ENCODE assay signal across 8 cellular contexts in genomic region chr1:100463809-100464424, GRCh38.
DNase-seq lines count a peak whose midpoint lies in the region; ATAC-seq, FAIRE-seq and TF ChIP-seq lines count a peak whose summit lies in the region.

No MANE protein-coding gene starts in this region.

- H3K4me3 Mint-ChIP-seq in CD4-positive, alpha-beta T cell, result no peak overlapping the region

- peak; percentile 68 for TF ChIP-seq CTCF in CD4-positive, alpha-beta T cell (IDR thresholded peaks at IDR 0.05)
- peak in 5 of 7 experiments; percentile 33 to 72 (median 57) for TF ChIP-seq CTCF in stomach (IDR thresholded peaks at IDR 0.05)

- DNase-seq in CD4-positive, alpha-beta T cell, result peak in 9 of 10 experiments; percentile 14 to 45 (median 32)
- DNase-seq in GM19239 (ENCODE audit: insufficient read length, low spot score), result peak; percentile 6
- DNase-seq in NCI-H226, result peak; percentile 55
- peak; percentile 54 to 68 for DNase-seq in activated CD4-positive, alpha-beta T cell treated with anti-CD3 and anti-CD28 coated beads, Interleukin-2, amount 50 U/mL, for 48 hours
- DNase-seq in effector CD8-positive, alpha-beta T cell (lab: John Stamatoyannopoulos, UW), result peak; percentile 8
- peak; percentile 65 for DNase-seq in midbrain (lab: John Stamatoyannopoulos, UW)
- peak; percentile 63 for DNase-seq in stomach

- H3K4me1 ChIP-seq in stomach, result peaks cover 0 to 20% (median 7%) of the 10 kb centered on the region in 4 donors

- CTCF ChIA-PET in CD4-positive, alpha-beta T cell (lab: Charles Lee), result interaction anchor here (0.8 to 2.6 kb wide), 8 partner anchors 9 to 168 kb away, joined by 3 to 7 read pairs (median 4); partner anchors contain the start of gene CDC14A

- no peak for TF ChIP-seq POLR2A in stomach (IDR thresholded peaks at IDR 0.05)

- no peaks in the 10 kb centered on the region for H3K27me3 ChIP-seq in CD4-positive, alpha-beta T cell (ENCODE audit: control insufficient read depth, insufficient read depth, low read length)
- no peaks in the 10 kb centered on the region for H3K27me3 ChIP-seq in stomach

- peaks cover 0 to 34% (median 12%) of the 10 kb centered on the region in 4 donors for H3K36me3 ChIP-seq in stomach

- peak; percentile 87 for ATAC-seq in CD4-positive, alpha-beta T cell (ENCODE audit: poor library complexity)
- peak; percentile 82 for ATAC-seq in HG03196 (IDR thresholded peaks at IDR 0.05; ENCODE audit: unreplicated experiment)

- peak overlapping the region; percentile 33 for H3K27ac Mint-ChIP-seq in CD4-positive, alpha-beta T cell

- H3K27ac ChIP-seq in CD4-positive, alpha-beta T cell (ENCODE audit: low read depth, low read length), result no peak overlapping the region
- H3K27ac ChIP-seq in stomach, result no peak overlapping the region

- WGBS in stomach, 5 donors, result 25 to 39% (median 28%) methylated on average over 10 of the region's 10 CpGs

- POLR2A ChIA-PET in CD4-positive, alpha-beta T cell (lab: Charles Lee), result interaction anchor here (0.8 kb wide), 1 partner anchor 8 kb away, joined by 4 read pairs; no protein-coding TSS in a partner anchor

- intact Hi-C loops in CD4-positive, alpha-beta T cell (cut with DNase I, micrococcal nuclease), result loop anchor here (1.0 to 5.0 kb wide), 3 partner anchors 111 to 404 kb away; partner anchors contain the start of genes CDC14A (in 1 of the 2), SASS6 (in 1 of the 2) and TRMT13 (in 1 of the 2)
- intact Hi-C loops in stomach (cut with DNase I; ENCODE audit: low total_unique reads), result loop anchor here (10.0 kb wide), 3 partner anchors 179 to 659 kb away; no protein-coding TSS in a partner anchor

- H3K9me3 Mint-ChIP-seq in CD4-positive, alpha-beta T cell, result no peaks in the 10 kb centered on the region

- no peak for TF ChIP-seq EP300 in stomach (IDR thresholded peaks at IDR 0.05)

- peaks cover 66% of the 10 kb centered on the region for H3K4me1 Mint-ChIP-seq in CD4-positive, alpha-beta T cell (ENCODE audit: low read depth)

- H3K36me3 Mint-ChIP-seq in CD4-positive, alpha-beta T cell (ENCODE audit: low read depth), result peaks cover 94% of the 10 kb centered on the region

- FAIRE-seq in GM19239 (lab: Jason Lieb, UNC), result peak; percentile 69

- H3K9me3 ChIP-seq in CD4-positive, alpha-beta T cell (ENCODE audit: control insufficient read depth, low read length), result no peaks in the 10 kb centered on the region
- H3K9me3 ChIP-seq in stomach, result no peaks in the 10 kb centered on the region

- no peak overlapping the region for H3K4me3 ChIP-seq in stomach

- H3K27me3 Mint-ChIP-seq in CD4-positive, alpha-beta T cell, result no peaks in the 10 kb centered on the region

Comparison
In these comparisons a context has a peak if more than half of its experiments do, and no peak if none do; other contexts are left out.
1. DNase-seq: peak in every context shown above with its lines; median percentile 65 in midbrain; 63 in stomach; 61 in activated CD4-positive, alpha-beta T cell treated with anti-CD3 and anti-CD28 coated beads, Interleukin-2, amount 50 U/mL, for 48 hours; 55 in NCI-H226; 32 in CD4-positive, alpha-beta T cell; 8 in effector CD8-positive, alpha-beta T cell; 6 in GM19239.